31 cellular contexts compared by ENCODE assay signal in genomic region chr2:212901604-212902275, GRCh38.
DNase-seq lines count a peak whose midpoint lies in the region; ATAC-seq and TF ChIP-seq lines count a peak whose summit lies in the region.
"Had no signal": no experiment of that assay in that cellular context is flagged by ENCODE, and none has a peak within 500 bp of the region (broad histone marks: within the 10 kb centered on the region; RNA-seq: fewer than 3 reads in every experiment).

No MANE protein-coding gene starts in this region.

- H4K20me1 ChIP-seq in PC-3 (ENCODE audit: low read length): no peaks in the 10 kb centered on the region

- intact Hi-C loops in PC-3 (cut with micrococcal nuclease) (no loop called here), left colon (cut with DNase I, micrococcal nuclease) (no loop called here), testis (cut with DNase I; ENCODE audit: low total_unique reads) (no loop called here)

- H3K36me3 ChIP-seq in PC-3 (ENCODE audit: low read depth, low read length): no peaks in the 10 kb centered on the region
- no peaks in the 10 kb centered on the region for H3K36me3 ChIP-seq in testis (ENCODE audit: low read depth, missing control alignments)
- H3K36me3 ChIP-seq: esophagus muscularis mucosa, tibial artery had no signal

- no peak overlapping the region for H3K4me3 Mint-ChIP-seq in T-helper 17 cell
- H3K4me3 Mint-ChIP-seq: activated B cell treated with CpG ODN at 0.5 μM for 24 hours; activated naive CD8-positive, alpha-beta T cell treated with anti-CD3 and anti-CD28 coated beads, Interleukin-2, amount 10 ng/mL, durations not matched to agents 7 days and 5 days; activated T-cell treated with anti-CD3 and anti-CD28 coated beads, Interleukin-2, amount 50 U/mL, for 4 hours; CD14-positive monocyte; mesothelial cell of epicardium; natural killer cell had no signal

- TF ChIP-seq POLR2A in testis (IDR thresholded peaks at IDR 0.05): no peak

- no peak for TF ChIP-seq CTCF in PC-3 (conservative IDR thresholded peaks at IDR 0.05; ENCODE audit: low read depth, low read length)
- no peak for TF ChIP-seq CTCF in testis (IDR thresholded peaks at IDR 0.05)

- H2AFZ ChIP-seq in PC-3 (ENCODE audit: low read length): peak overlapping the region; percentile 40; the same call in 1 of the 2 replicates

- peak overlapping the region; percentile 21 for H3K4me2 ChIP-seq in PC-3 (ENCODE audit: low read length)

- H3K27ac ChIP-seq in PC-3 (ENCODE audit: low read length): peak overlapping the region; percentile 76
- no peak overlapping the region for H3K27ac ChIP-seq in testis
- H3K27ac ChIP-seq: esophagus muscularis mucosa, foreskin keratinocyte, psoas muscle, RWPE1, tibial artery had no signal

- no peaks in the 10 kb centered on the region for H3K27me3 Mint-ChIP-seq in T-helper 17 cell
- H3K27me3 Mint-ChIP-seq: activated B cell treated with CpG ODN at 0.5 μM for 24 hours had no signal

- DNase-seq in DMS53 (lab: John Stamatoyannopoulos, UW) (peak; percentile 5), DMS53 treated with DMSO at 0.1 percent for 48 hours (lab: John Stamatoyannopoulos, UW; ENCODE audit: unreplicated experiment) (no peak), PC-3 (peak; percentile 62), left colon (peak in 1 of 2 donors; percentile 30), T-helper 17 cell (no peak), testis (no peak)
- DNase-seq: 8988T; activated B cell treated with CpG ODN at 0.5 μM for 24 hours; activated CD4-positive, alpha-beta T cell treated with anti-CD3 and anti-CD28 coated beads, Interleukin-2, amount 50 U/mL, for 1 hour; activated gamma-delta T cell treated with Interleukin-2 at 50 U/mL for 16 hours; activated naive CD8-positive, alpha-beta T cell treated with anti-CD3 and anti-CD28 coated beads, Interleukin-2, amount 10 ng/mL, durations not matched to agents 7 days and 5 days; activated T-cell treated with anti-CD3 and anti-CD28 coated beads, Interleukin-2, amount 50 U/mL, for 4 hours; cortex of kidney; foreskin keratinocyte; head of caudate nucleus; natural killer cell; NCI-H1694; NCI-H446 treated with DMSO at 0.1 percent for 48 hours; NCI-H82; psoas muscle; stimulated activated CD4-positive, alpha-beta T cell treated with anti-CD3 and anti-CD28 coated beads, Interleukin-12 subunit alpha, Interleukin-12 subunit beta, amount 100 ng/mL, for 4 hours; stimulated activated CD4-positive, alpha-beta T cell treated with anti-CD3 and anti-CD28 coated beads, Interleukin-2, amount 100 ng/mL, for 48 hours; T-helper 1 cell; tibial artery had no signal

- BruUV-seq in PC-3 (replicated peaks; lab: Mats Ljungman, UMichigan): no TSS peak

- no peaks in the 10 kb centered on the region for H3K9me2 ChIP-seq in PC-3 (replicated peaks; ENCODE audit: low read length)

- 0 out of 2 replicates have a peak overlapping the region, but pooled peaks have one; percentile 3 for H3K9ac ChIP-seq in PC-3 (ENCODE audit: low read length)

- H3K9me3 ChIP-seq in PC-3 (ENCODE audit: low read length): no peaks in the 10 kb centered on the region
- H3K9me3 ChIP-seq in T-helper 17 cell (ENCODE audit: control insufficient read depth, low read length, poor library complexity, severe bottlenecking): no peaks in the 10 kb centered on the region
- no peaks in the 10 kb centered on the region for H3K9me3 ChIP-seq in testis
- H3K9me3 ChIP-seq: esophagus muscularis mucosa, psoas muscle, tibial artery had no signal

- H3K79me2 ChIP-seq in PC-3 (ENCODE audit: low read length): no peaks in the 10 kb centered on the region

- peaks cover 46% of the 10 kb centered on the region for H3K4me1 ChIP-seq in PC-3 (ENCODE audit: insufficient read depth, low read length)
- no peaks in the 10 kb centered on the region for H3K4me1 ChIP-seq in testis
- H3K4me1 ChIP-seq: psoas muscle, tibial artery had no signal

- ATAC-seq in PC-3 (peak; percentile 27), left colon (peak; percentile 65), T-helper 17 cell (no peak), HG03565 (IDR thresholded peaks at IDR 0.05; ENCODE audit: unreplicated experiment) (no peak), HG03135 (IDR thresholded peaks at IDR 0.05; ENCODE audit: unreplicated experiment) (no peak)
- ATAC-seq: activated T-cell treated with anti-CD3 and anti-CD28 coated beads, Interleukin-2, amount 50 U/mL, for 4 hours; foreskin keratinocyte; natural killer cell; psoas muscle; sciatic nerve had no signal

- POLR2A ChIA-PET in PC-3 (lab: Charles Lee; ENCODE audit: unreplicated experiment): no interaction called here

- H3K27me3 ChIP-seq in PC-3 (ENCODE audit: low read length) (no peaks in the 10 kb centered on the region), testis (no peaks in the 10 kb centered on the region)
- H3K27me3 ChIP-seq: esophagus muscularis mucosa, foreskin keratinocyte, tibial artery had no signal

- 77 to 82% methylated on average over 3 of the region's 3 CpGs for WGBS in testis, 2 donors

- no peak overlapping the region for H3K27ac Mint-ChIP-seq in T-helper 17 cell
- H3K27ac Mint-ChIP-seq: activated B cell treated with CpG ODN at 0.5 μM for 24 hours, CD14-positive monocyte, mesothelial cell of epicardium, natural killer cell had no signal

- H3K36me3 Mint-ChIP-seq in T-helper 17 cell (ENCODE audit: low read depth): no peaks in the 10 kb centered on the region
- H3K36me3 Mint-ChIP-seq: CD14-positive monocyte, mesothelial cell of epicardium, natural killer cell had no signal

- peaks cover 3% of the 10 kb centered on the region for H3K4me1 Mint-ChIP-seq in T-helper 17 cell
- H3K4me1 Mint-ChIP-seq: activated B cell treated with CpG ODN at 0.5 μM for 24 hours; activated naive CD8-positive, alpha-beta T cell treated with anti-CD3 and anti-CD28 coated beads, Interleukin-2, amount 10 ng/mL, durations not matched to agents 7 days and 5 days; CD14-positive monocyte; natural killer cell had no signal

- H3F3A ChIP-seq in PC-3 (ENCODE audit: low read length, unreplicated experiment): peaks cover 9% of the 10 kb centered on the region

- CTCF ChIA-PET in PC-3 (lab: Charles Lee): no interaction called here

- no peak overlapping the region for H3K4me3 ChIP-seq in PC-3 (ENCODE audit: low read length)
- H3K4me3 ChIP-seq in testis: no peak overlapping the region
- H3K4me3 ChIP-seq: esophagus muscularis mucosa, psoas muscle, tibial artery had no signal

Comparison
In these comparisons a context has a peak if more than half of its experiments do, and no peak if none do; other contexts are left out.
1. DNase-seq: peak in DMS53 (single experiment) and PC-3 (single experiment); none in DMS53 treated with DMSO at 0.1 percent for 48 hours (single experiment), T-helper 17 cell (0 of 3) and testis (single experiment).
2. ATAC-seq: peak in PC-3 (single experiment) and left colon (single experiment); none in T-helper 17 cell (single experiment), HG03565 (single experiment) and HG03135 (single experiment).